10 cellular contexts compared by ENCODE assay signal in genomic region chr3:184884359-184885017, GRCh38.
DNase-seq lines count a peak whose midpoint lies in the region; ATAC-seq and FAIRE-seq lines count a peak whose summit lies in the region.
"Had no signal": no experiment of that assay in that cellular context is flagged by ENCODE, and none has a peak within 500 bp of the region (broad histone marks: within the 10 kb centered on the region; RNA-seq: fewer than 3 reads in every experiment).

No MANE protein-coding gene starts in this region.

- FAIRE-seq in GM19239 (lab: Jason Lieb, UNC), result peak; percentile 76
- FAIRE-seq: A549 had no signal

- peak; percentile 99 for ATAC-seq in HG02588 (IDR thresholded peaks at IDR 0.05; ENCODE audit: unreplicated experiment)
- ATAC-seq in HG03442 (IDR thresholded peaks at IDR 0.05; ENCODE audit: unreplicated experiment), result peak; percentile 89
- ATAC-seq: A549 had no signal

- H3K36me3 ChIP-seq in H7 (replicated peaks; ENCODE audit: control insufficient read depth, insufficient read depth, low read length), result no peaks in the 10 kb centered on the region

- DNase-seq in CD1c-positive myeloid dendritic cell (ENCODE audit: extremely low spot score) (peak; percentile 16), GM19239 (ENCODE audit: insufficient read length, low spot score) (peak; percentile 15), H7 (no peak), NCI-H226 (no peak), HuH-7.5 (ENCODE audit: low spot score) (no peak), midbrain (lab: John Stamatoyannopoulos, UW) (no peak)
- DNase-seq: NCI-H69 had no signal

- no peak overlapping the region for H3K4me3 ChIP-seq in H7 (ENCODE audit: insufficient read depth, low read depth, low read length)
- H3K4me3 ChIP-seq: A549 had no signal

- no peaks in the 10 kb centered on the region for H3K27me3 ChIP-seq in H7 (ENCODE audit: control insufficient read depth, insufficient read depth, low read length)

Comparison
In these comparisons a context has a peak if more than half of its experiments do, and no peak if none do; other contexts are left out.
1. DNase-seq: peak in CD1c-positive myeloid dendritic cell (single experiment) and GM19239 (single experiment); none in H7 (single experiment), NCI-H226 (single experiment), HuH-7.5 (single experiment) and midbrain (single experiment).